ENCODE assay signal across 2 cellular contexts in the genomic region with DNA sequence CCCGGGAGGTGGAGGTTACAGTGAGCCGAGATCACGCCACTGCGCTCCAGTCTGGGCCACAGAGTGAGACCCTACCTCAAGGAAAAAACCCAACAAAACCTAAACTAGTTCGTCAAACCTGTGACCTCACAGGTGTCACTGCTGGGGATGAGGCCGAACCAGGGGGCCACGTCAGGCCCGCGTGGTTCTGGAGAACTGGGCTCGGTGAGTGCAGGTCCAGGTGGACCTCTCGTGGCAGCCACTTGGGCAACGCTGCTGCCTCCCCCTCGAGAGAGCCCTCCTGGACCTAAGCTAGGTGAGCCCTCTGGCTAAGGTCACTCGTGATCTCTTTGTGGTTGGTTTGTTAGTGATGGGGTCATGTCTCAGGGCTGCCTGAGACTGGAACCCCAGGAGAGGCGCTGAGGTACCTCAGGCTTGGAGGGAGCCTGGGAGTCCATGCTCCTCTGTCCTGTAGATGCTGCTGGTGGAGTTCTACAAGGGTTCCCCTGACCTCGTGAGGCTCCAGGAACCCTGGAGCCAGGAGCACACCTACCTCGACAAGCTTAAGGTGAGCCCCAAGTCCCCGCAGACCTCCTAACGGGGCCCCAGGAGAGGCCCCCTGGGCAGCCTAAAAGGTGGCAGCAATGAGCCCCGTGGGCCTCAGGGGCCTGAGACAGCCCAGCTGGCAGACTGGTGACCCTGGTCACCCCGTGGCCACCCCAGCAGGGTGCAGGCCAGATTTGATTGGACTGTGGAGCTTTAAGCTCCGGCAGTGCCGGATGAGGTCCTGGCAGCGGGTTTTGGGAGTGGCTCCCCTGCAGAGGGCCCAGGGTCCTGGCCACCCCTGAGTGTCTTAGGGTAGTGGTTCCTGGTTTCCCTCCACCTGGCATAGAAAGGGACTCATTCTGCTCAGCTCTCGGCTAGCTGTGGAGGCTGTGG.
TF ChIP-seq lines count a peak whose summit lies in the region.

No MANE protein-coding gene starts in this region.

TF ChIP-seq in WTC11, 78 proteins besides CTCF, POLR2A, EP300 and RAD21:
- TF ChIP-seq GRHL2 (CRISPR knock-in tag; IDR thresholded peaks at IDR 0.05; ENCODE audit: insufficient replicate concordance, severe bottlenecking) (no peak), JAZF1 (CRISPR knock-in tag; IDR thresholded peaks at IDR 0.05) (no peak), CREB1 (CRISPR knock-in tag; IDR thresholded peaks at IDR 0.05) (no peak), ZNF121 (CRISPR knock-in tag; IDR thresholded peaks at IDR 0.05) (0 out of 2 replicates have a peak, but pooled peaks have one; percentile 3), SP1 (CRISPR knock-in tag; conservative IDR thresholded peaks at IDR 0.05) (no peak), IRF2 (CRISPR knock-in tag; IDR thresholded peaks at IDR 0.05; ENCODE audit: borderline replicate concordance, low read depth) (no peak)
- TF ChIP-seq, protein P1, sequence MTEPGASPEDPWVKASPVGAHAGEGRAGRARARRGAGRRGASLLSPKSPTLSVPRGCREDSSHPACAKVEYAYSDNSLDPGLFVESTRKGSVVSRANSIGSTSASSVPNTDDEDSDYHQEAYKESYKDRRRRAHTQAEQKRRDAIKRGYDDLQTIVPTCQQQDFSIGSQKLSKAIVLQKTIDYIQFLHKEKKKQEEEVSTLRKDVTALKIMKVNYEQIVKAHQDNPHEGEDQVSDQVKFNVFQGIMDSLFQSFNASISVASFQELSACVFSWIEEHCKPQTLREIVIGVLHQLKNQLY (CRISPR knock-in tag; IDR thresholded peaks at IDR 0.05), result no peak

TF ChIP-seq in HepG2, 621 proteins besides CTCF, POLR2A, EP300 and RAD21:
- no peak for TF ChIP-seq ZFYVE20 (CRISPR knock-in tag; IDR thresholded peaks at IDR 0.05; ENCODE audit: borderline replicate concordance, low read depth)
- TF ChIP-seq ZNF354B (CRISPR knock-in tag; IDR thresholded peaks at IDR 0.05), result no peak
- no peak for TF ChIP-seq TAF15 (IDR thresholded peaks at IDR 0.05; ENCODE audit: low read depth, low read length, poor library complexity, severe bottlenecking)
- TF ChIP-seq ZNF207 (IDR thresholded peaks at IDR 0.05; ENCODE audit: borderline replicate concordance), result no peak
- TF ChIP-seq, protein P2, sequence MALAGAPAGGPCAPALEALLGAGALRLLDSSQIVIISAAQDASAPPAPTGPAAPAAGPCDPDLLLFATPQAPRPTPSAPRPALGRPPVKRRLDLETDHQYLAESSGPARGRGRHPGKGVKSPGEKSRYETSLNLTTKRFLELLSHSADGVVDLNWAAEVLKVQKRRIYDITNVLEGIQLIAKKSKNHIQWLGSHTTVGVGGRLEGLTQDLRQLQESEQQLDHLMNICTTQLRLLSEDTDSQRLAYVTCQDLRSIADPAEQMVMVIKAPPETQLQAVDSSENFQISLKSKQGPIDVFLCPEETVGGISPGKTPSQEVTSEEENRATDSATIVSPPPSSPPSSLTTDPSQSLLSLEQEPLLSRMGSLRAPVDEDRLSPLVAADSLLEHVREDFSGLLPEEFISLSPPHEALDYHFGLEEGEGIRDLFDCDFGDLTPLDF (CRISPR knock-in tag; IDR thresholded peaks at IDR 0.05), result no peak
- TF ChIP-seq U2AF2 (IDR thresholded peaks at IDR 0.05; ENCODE audit: low read depth, low read length), result no peak
- no peak for TF ChIP-seq PRMT3 (CRISPR knock-in tag; IDR thresholded peaks at IDR 0.05; ENCODE audit: borderline replicate concordance, low read depth)
- TF ChIP-seq POLR2G (IDR thresholded peaks at IDR 0.05; ENCODE audit: low read depth, low read length), result 0 out of 2 replicates have a peak, but pooled peaks have one; percentile 17
- no peak for TF ChIP-seq ZBTB21 (CRISPR knock-in tag; IDR thresholded peaks at IDR 0.05)
- TF ChIP-seq POLR2AphosphoS5 (IDR thresholded peaks at IDR 0.05; ENCODE audit: low read depth, low read length), result 0 out of 2 replicates have a peak, but pooled peaks have one; percentile 32
- no peak for TF ChIP-seq GZF1 (CRISPR knock-in tag; IDR thresholded peaks at IDR 0.05)
- no peak for TF ChIP-seq SCMH1 (CRISPR knock-in tag; IDR thresholded peaks at IDR 0.05; ENCODE audit: borderline replicate concordance)
- TF ChIP-seq ZNF564 (CRISPR knock-in tag; IDR thresholded peaks at IDR 0.05), result no peak
- no peak for TF ChIP-seq XRCC5 (optimal IDR thresholded peaks at IDR 0.05; ENCODE audit: low read length)
- no peak for TF ChIP-seq MXI1 (IDR thresholded peaks at IDR 0.05; ENCODE audit: borderline replicate concordance, low read depth, low read length)
- TF ChIP-seq ATM (IDR thresholded peaks at IDR 0.05; ENCODE audit: borderline replicate concordance), result no peak
- peak; percentile 6 for TF ChIP-seq RBM22 (optimal IDR thresholded peaks at IDR 0.05; ENCODE audit: low read length)
- no peak for TF ChIP-seq SRSF1 (optimal IDR thresholded peaks at IDR 0.05; ENCODE audit: low read depth, low read length)
- no peak for TF ChIP-seq NR3C1 (CRISPR knock-in tag; IDR thresholded peaks at IDR 0.05)
- TF ChIP-seq, protein P3, sequence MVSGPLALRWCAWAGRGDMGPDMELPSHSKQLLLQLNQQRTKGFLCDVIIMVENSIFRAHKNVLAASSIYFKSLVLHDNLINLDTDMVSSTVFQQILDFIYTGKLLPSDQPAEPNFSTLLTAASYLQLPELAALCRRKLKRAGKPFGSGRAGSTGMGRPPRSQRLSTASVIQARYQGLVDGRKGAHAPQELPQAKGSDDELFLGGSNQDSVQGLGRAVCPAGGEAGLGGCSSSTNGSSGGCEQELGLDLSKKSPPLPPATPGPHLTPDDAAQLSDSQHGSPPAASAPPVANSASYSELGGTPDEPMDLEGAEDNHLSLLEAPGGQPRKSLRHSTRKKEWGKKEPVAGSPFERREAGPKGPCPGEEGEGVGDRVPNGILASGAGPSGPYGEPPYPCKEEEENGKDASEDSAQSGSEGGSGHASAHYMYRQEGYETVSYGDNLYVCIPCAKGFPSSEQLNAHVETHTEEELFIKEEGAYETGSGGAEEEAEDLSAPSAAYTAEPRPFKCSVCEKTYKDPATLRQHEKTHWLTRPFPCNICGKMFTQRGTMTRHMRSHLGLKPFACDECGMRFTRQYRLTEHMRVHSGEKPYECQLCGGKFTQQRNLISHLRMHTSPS (CRISPR knock-in tag; IDR thresholded peaks at IDR 0.05; ENCODE audit: low read depth), result no peak
- TF ChIP-seq ZIK1 (CRISPR knock-in tag; IDR thresholded peaks at IDR 0.05; ENCODE audit: borderline replicate concordance, low read depth), result no peak
- TF ChIP-seq SNRNP70 (IDR thresholded peaks at IDR 0.05; ENCODE audit: low read depth, low read length), result no peak
- no peak for TF ChIP-seq ZNF292 (CRISPR knock-in tag; IDR thresholded peaks at IDR 0.05; ENCODE audit: borderline replicate concordance, low read depth)
- TF ChIP-seq, protein P4, sequence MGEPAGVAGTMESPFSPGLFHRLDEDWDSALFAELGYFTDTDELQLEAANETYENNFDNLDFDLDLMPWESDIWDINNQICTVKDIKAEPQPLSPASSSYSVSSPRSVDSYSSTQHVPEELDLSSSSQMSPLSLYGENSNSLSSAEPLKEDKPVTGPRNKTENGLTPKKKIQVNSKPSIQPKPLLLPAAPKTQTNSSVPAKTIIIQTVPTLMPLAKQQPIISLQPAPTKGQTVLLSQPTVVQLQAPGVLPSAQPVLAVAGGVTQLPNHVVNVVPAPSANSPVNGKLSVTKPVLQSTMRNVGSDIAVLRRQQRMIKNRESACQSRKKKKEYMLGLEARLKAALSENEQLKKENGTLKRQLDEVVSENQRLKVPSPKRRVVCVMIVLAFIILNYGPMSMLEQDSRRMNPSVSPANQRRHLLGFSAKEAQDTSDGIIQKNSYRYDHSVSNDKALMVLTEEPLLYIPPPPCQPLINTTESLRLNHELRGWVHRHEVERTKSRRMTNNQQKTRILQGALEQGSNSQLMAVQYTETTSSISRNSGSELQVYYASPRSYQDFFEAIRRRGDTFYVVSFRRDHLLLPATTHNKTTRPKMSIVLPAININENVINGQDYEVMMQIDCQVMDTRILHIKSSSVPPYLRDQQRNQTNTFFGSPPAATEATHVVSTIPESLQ (CRISPR knock-in tag; conservative IDR thresholded peaks at IDR 0.05), result no peak
- TF ChIP-seq ATF1 (CRISPR knock-in tag; IDR thresholded peaks at IDR 0.05), result no peak
- no peak for TF ChIP-seq NCOR1 (IDR thresholded peaks at IDR 0.05; ENCODE audit: borderline replicate concordance, low read length)
- 0 out of 2 replicates have a peak, but pooled peaks have one; percentile 7 for TF ChIP-seq HNRNPL (IDR thresholded peaks at IDR 0.05; ENCODE audit: low read depth, low read length)
- no peak for TF ChIP-seq ZNF557 (CRISPR knock-in tag; IDR thresholded peaks at IDR 0.05)
- TF ChIP-seq AGO2 (optimal IDR thresholded peaks at IDR 0.05; ENCODE audit: low read depth, low read length), result peak; percentile 37
- no peak for TF ChIP-seq ELF4 (CRISPR knock-in tag; IDR thresholded peaks at IDR 0.05; ENCODE audit: borderline replicate concordance)
- no peak for TF ChIP-seq POGZ (CRISPR knock-in tag; IDR thresholded peaks at IDR 0.05)
- no peak for TF ChIP-seq PITX1 (CRISPR knock-in tag; IDR thresholded peaks at IDR 0.05)
- TF ChIP-seq, protein P5, sequence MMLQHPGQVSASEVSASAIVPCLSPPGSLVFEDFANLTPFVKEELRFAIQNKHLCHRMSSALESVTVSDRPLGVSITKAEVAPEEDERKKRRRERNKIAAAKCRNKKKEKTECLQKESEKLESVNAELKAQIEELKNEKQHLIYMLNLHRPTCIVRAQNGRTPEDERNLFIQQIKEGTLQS (CRISPR knock-in tag; IDR thresholded peaks at IDR 0.05), result no peak
- TF ChIP-seq ZNF678 (CRISPR knock-in tag; IDR thresholded peaks at IDR 0.05), result no peak
- TF ChIP-seq ATF7 (IDR thresholded peaks at IDR 0.05), result no peak
- no peak for TF ChIP-seq ATF7 (CRISPR knock-in tag; IDR thresholded peaks at IDR 0.05)
- TF ChIP-seq CAMTA2 (CRISPR knock-in tag; IDR thresholded peaks at IDR 0.05; ENCODE audit: borderline replicate concordance), result no peak
- TF ChIP-seq SP2 (CRISPR knock-in tag; IDR thresholded peaks at IDR 0.05), result no peak
- TF ChIP-seq CREM (IDR thresholded peaks at IDR 0.05), result no peak
- TF ChIP-seq CREM (CRISPR knock-in tag; IDR thresholded peaks at IDR 0.05), result no peak
- TF ChIP-seq NFKBIZ (CRISPR knock-in tag; IDR thresholded peaks at IDR 0.05), result no peak
- no peak for TF ChIP-seq NCOA2 (CRISPR knock-in tag; IDR thresholded peaks at IDR 0.05)
- TF ChIP-seq CEBPB (IDR thresholded peaks at IDR 0.05; ENCODE audit: borderline replicate concordance, low read depth, low read length), result no peak
- no peak for TF ChIP-seq ZNF33B (CRISPR knock-in tag; IDR thresholded peaks at IDR 0.05)
- TF ChIP-seq ZNF816 (CRISPR knock-in tag; IDR thresholded peaks at IDR 0.05; ENCODE audit: borderline replicate concordance), result no peak
